9 cellular contexts compared by ENCODE assay signal in genomic region chr1:155598842-155599331, GRCh38. TPM values are rescaled to one million over a fixed set of nuclear protein-coding genes. Genes with fewer than 3 reads are reported as not detected.
DNase-seq lines count a peak whose midpoint lies in the region; ATAC-seq and TF ChIP-seq lines count a peak whose summit lies in the region.
"Had no signal": no experiment of that assay in that cellular context is flagged by ENCODE, and none has a peak within 500 bp of the region (broad histone marks: within the 10 kb centered on the region; RNA-seq: fewer than 3 reads in every experiment).

No MANE protein-coding gene starts in this region.

- no peaks in the 10 kb centered on the region for H3K27me3 Mint-ChIP-seq in IgD-negative memory B cell

- H3K4me3 ChIP-seq in AG04449 (ENCODE audit: low read depth, low read length): peak overlapping the region; percentile 8

- no peak for TF ChIP-seq CTCF in AG04449 (IDR thresholded peaks at IDR 0.05; ENCODE audit: insufficient read depth, low read length, missing control alignments)

- peaks cover 0 to 9% (median 2%) of the 10 kb centered on the region in 3 donors for H3K4me1 Mint-ChIP-seq in IgD-negative memory B cell

- H3K27ac Mint-ChIP-seq in IgD-negative memory B cell: peak overlapping the region in 1 of 3 donors; percentile 35

- no peak for ATAC-seq in HG03139 (IDR thresholded peaks at IDR 0.05; ENCODE audit: unreplicated experiment)

- no peaks in the 10 kb centered on the region for H3K27me3 ChIP-seq in layer of hippocampus (ENCODE audit: control insufficient read depth, insufficient read depth, low read length)

- CTCF ChIA-PET in AG04449 (lab: Yijun Ruan, JAX): interaction anchor here (0.7 to 2.8 kb wide), 6 partner anchors 9 to 426 kb away, joined by 3 to 27 read pairs (median 3); partner anchors contain the start of gene KRTCAP2

- H3K4me3 Mint-ChIP-seq in IgD-negative memory B cell: peak overlapping the region; percentile 58 to 88 (median 72)

- H3K9me3 Mint-ChIP-seq in IgD-negative memory B cell: no peaks in the 10 kb centered on the region

- POLR2A ChIA-PET in AG04449 (lab: Yijun Ruan, JAX): interaction anchor here (0.6 kb wide), 1 partner anchor 19 kb away, joined by 3 read pairs; no protein-coding TSS in a partner anchor

- DNase-seq in AG04449 (ENCODE audit: low read depth, low spot score) (peak; percentile 2), brain pericyte (ENCODE audit: low read depth, low spot score) (peak; percentile 6), HuH-7 (ENCODE audit: low spot score) (no peak), NCI-H774 (lab: John Stamatoyannopoulos, UW) (no peak)
- no peak for DNase-seq in stimulated activated CD4-positive, alpha-beta T cell treated with anti-CD3 and anti-CD28 coated beads, Interleukin-12 subunit alpha, Interleukin-12 subunit beta, amount 100 ng/mL, for 4 hours

- H3K36me3 Mint-ChIP-seq in IgD-negative memory B cell: no peaks in the 10 kb centered on the region

- H3K27ac ChIP-seq in layer of hippocampus (ENCODE audit: low read depth, low read length): peak overlapping the region; percentile 0
- H3K27ac ChIP-seq: neutrophil had no signal

RNA-seq across cellular contexts. Expression of gene MSTO1, which starts 11.1 kb away (rescaled TPM):
- polyA plus RNA-seq in IgD-negative memory B cell: 20.2 TPM

RNA-seq across cellular contexts. Expression of gene ASH1L, which starts 36.3 kb away (rescaled TPM):
- 29.1 TPM for polyA plus RNA-seq in IgD-negative memory B cell

Comparison
In these comparisons a context has a peak if more than half of its experiments do, and no peak if none do; other contexts are left out.
1. DNase-seq: peak in AG04449 (single experiment) and brain pericyte (single experiment); none in HuH-7 (single experiment), NCI-H774 (single experiment) and stimulated activated CD4-positive, alpha-beta T cell treated with anti-CD3 and anti-CD28 coated beads, Interleukin-12 subunit alpha, Interleukin-12 subunit beta, amount 100 ng/mL, for 4 hours (single experiment).